In the genomic region with DNA sequence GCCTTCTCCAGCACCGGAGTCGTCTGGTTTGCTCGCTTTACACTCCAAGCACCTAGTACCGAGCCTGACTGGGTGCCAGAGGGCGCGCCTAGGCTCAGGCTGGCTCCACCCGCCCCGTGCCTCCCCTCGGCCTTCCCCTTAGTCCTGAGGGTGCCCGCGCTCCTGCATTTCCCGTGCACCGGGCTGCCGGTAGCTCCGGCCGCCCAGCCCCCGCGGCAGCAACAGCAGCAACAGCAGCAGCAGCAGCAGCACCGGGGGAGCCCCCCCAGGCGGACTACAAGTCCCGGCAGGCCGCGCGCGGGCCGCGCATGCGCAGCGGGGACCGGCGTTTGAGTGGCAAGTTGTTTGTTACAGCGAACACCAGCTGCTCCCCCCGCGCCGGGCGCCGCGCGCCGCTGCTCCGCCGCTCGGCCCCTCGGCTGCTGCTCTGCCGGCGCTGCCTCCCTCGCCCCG, we compare ENCODE assay signal across 1 cellular context.
A peak's percentile ranks its signal among the peaks of the same experiment; 100 is the strongest.
TF ChIP-seq lines count a peak whose summit lies in the region.

No MANE protein-coding gene starts in this region.

TF ChIP-seq in GM12878, 131 proteins besides CTCF, POLR2A, EP300 and RAD21 (continued from another document):
- TF ChIP-seq SMARCA5 (IDR thresholded peaks at IDR 0.05) = 0 out of 2 replicates have a peak, but pooled peaks have one; percentile 30
- TF ChIP-seq NR2F1 (conservative IDR thresholded peaks at IDR 0.05) = peak; percentile 48; the same call in 1 of the 2 replicates
- TF ChIP-seq, protein P1, sequence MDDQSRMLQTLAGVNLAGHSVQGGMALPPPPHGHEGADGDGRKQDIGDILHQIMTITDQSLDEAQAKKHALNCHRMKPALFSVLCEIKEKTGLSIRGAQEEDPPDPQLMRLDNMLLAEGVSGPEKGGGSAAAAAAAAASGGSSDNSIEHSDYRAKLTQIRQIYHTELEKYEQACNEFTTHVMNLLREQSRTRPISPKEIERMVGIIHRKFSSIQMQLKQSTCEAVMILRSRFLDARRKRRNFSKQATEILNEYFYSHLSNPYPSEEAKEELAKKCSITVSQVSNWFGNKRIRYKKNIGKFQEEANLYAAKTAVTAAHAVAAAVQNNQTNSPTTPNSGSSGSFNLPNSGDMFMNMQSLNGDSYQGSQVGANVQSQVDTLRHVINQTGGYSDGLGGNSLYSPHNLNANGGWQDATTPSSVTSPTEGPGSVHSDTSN (IDR thresholded peaks at IDR 0.05; ENCODE audit: insufficient replicate concordance, low read depth, low read length) = peak; percentile 36
- 0 out of 2 replicates have a peak, but pooled peaks have one; percentile 25 for TF ChIP-seq TCF12 (IDR thresholded peaks at IDR 0.05; ENCODE audit: low read depth, low read length)
- peak; percentile 45; the same call in 1 of the 2 replicates for TF ChIP-seq NR2C1 (IDR thresholded peaks at IDR 0.05)
- TF ChIP-seq RELA (IDR thresholded peaks at IDR 0.05; ENCODE audit: borderline replicate concordance, partially characterized antibody) = peak; percentile 43
